In the genomic region with DNA sequence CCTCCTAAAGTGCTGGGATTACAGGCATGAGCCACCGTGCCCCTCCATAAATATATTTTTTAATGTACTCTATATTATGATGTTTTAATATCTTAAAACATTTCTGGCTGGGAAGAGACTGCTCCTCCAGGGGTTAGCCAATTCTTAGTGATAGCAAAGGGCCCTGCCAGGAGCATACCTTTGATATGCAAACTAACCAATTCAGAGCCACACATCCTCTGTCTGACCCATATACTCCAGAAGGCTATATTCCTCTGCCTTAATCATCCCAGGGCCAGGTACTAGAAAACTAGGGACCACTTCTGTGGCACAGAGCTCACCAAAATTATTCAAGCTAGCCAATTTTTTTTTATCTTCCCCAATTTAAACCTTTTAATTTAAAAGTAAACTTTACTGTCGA, we compare ENCODE assay signal across 18 cellular contexts.
"Had no signal": no experiment of that assay in that cellular context is flagged by ENCODE, and none has a peak within 500 bp of the region (broad histone marks: within the 10 kb centered on the region; RNA-seq: fewer than 3 reads in every experiment).

No MANE protein-coding gene starts in this region.

- H3K4me1 ChIP-seq: foreskin keratinocyte, heart left ventricle, left lung, lower lobe of right lung had no signal

- ATAC-seq: foreskin keratinocyte, gastroesophageal sphincter, heart left ventricle, left cardiac atrium, left lung, left ventricle myocardium superior, lower lobe of right lung, mucosa of descending colon had no signal

- H3K36me3 ChIP-seq: esophagus muscularis mucosa, gastroesophageal sphincter, heart left ventricle, left lung, lower lobe of right lung had no signal

- DNase-seq: dermis blood vessel endothelial cell; dorsolateral prefrontal cortex; effector CD4-positive, alpha-beta T cell; effector memory CD4-positive, alpha-beta T cell; foreskin keratinocyte; heart left ventricle; hypothalamus; left cardiac atrium; left lung; left ventricle myocardium superior; lower lobe of right lung; mesenchymal stem cell; mucosa of descending colon; naive B cell had no signal

- H3K27me3 ChIP-seq: esophagus muscularis mucosa, foreskin keratinocyte, gastroesophageal sphincter, hepatocyte, left lung had no signal

- H3K9me3 ChIP-seq: esophagus muscularis mucosa, gastroesophageal sphincter, heart left ventricle, left lung, lower lobe of right lung, mucosa of descending colon had no signal

- H3K4me3 ChIP-seq: coronary artery, dorsolateral prefrontal cortex, esophagus muscularis mucosa, gastroesophageal sphincter, heart left ventricle, hepatocyte, left lung, lower lobe of right lung, mucosa of descending colon had no signal

- H3K27ac ChIP-seq: coronary artery, dorsolateral prefrontal cortex, esophagus muscularis mucosa, foreskin keratinocyte, gastroesophageal sphincter, heart left ventricle, hepatocyte, left lung, lower lobe of right lung had no signal
